1 cellular context compared by ENCODE assay signal in genomic region chr19:58499021-58499927, GRCh38.
A peak's percentile ranks its signal among the peaks of the same experiment; 100 is the strongest.
TF ChIP-seq lines count a peak whose summit lies in the region.

No MANE protein-coding gene starts in this region.

TF ChIP-seq in HEK293, 187 proteins besides CTCF, POLR2A, EP300 and RAD21 (continued from another document):
- TF ChIP-seq MEIS1 (CRISPR knock-in tag; IDR thresholded peaks at IDR 0.05; ENCODE audit: borderline replicate concordance) (no peak), ZNF416 (tag by site-specific recombination; IDR thresholded peaks at IDR 0.05) (no peak), ZNF843 (tag by site-specific recombination; IDR thresholded peaks at IDR 0.05) (peak; percentile 55), ZNF777 (tag by site-specific recombination; IDR thresholded peaks at IDR 0.05; ENCODE audit: borderline replicate concordance) (peak; percentile 55), ZNF280C (tag by site-specific recombination; IDR thresholded peaks at IDR 0.05) (no peak), ZNF626 (tag by site-specific recombination; IDR thresholded peaks at IDR 0.05) (no peak), ZXDB (tag by site-specific recombination; IDR thresholded peaks at IDR 0.05) (peak; percentile 99), ZNF423 (tag by site-specific recombination; IDR thresholded peaks at IDR 0.05) (no peak), OSR2 (tag by site-specific recombination; IDR thresholded peaks at IDR 0.05) (no peak), BCL11B (tag by site-specific recombination; IDR thresholded peaks at IDR 0.05; ENCODE audit: low read depth) (no peak), ZNF121 (tag by site-specific recombination; IDR thresholded peaks at IDR 0.05) (no peak), MYNN (tag by site-specific recombination; IDR thresholded peaks at IDR 0.05; ENCODE audit: borderline replicate concordance) (no peak), ZNF548 (tag by site-specific recombination; IDR thresholded peaks at IDR 0.05) (no peak), MZF1 (tag by site-specific recombination; IDR thresholded peaks at IDR 0.05; ENCODE audit: borderline replicate concordance) (no peak), RBAK (tag by site-specific recombination; IDR thresholded peaks at IDR 0.05) (no peak), ZNF426 (tag by site-specific recombination; IDR thresholded peaks at IDR 0.05) (no peak), FEZF1 (tag by site-specific recombination; IDR thresholded peaks at IDR 0.05) (no peak), ZNF174 (tag by site-specific recombination; IDR thresholded peaks at IDR 0.05) (no peak), ZNF211 (tag by site-specific recombination; IDR thresholded peaks at IDR 0.05; ENCODE audit: low read depth) (no peak), ZNF37A (tag by site-specific recombination; IDR thresholded peaks at IDR 0.05) (no peak), ZNF324 (tag by site-specific recombination; IDR thresholded peaks at IDR 0.05) (peak; percentile 71; the same call in 1 of the 2 replicates), ZNF138 (tag by site-specific recombination; IDR thresholded peaks at IDR 0.05; ENCODE audit: borderline replicate concordance) (0 out of 2 replicates have a peak, but pooled peaks have one; percentile 17), ZNF2 (tag by site-specific recombination; IDR thresholded peaks at IDR 0.05) (0 out of 2 replicates have a peak, but pooled peaks have one; percentile 28), ZNF112 (tag by site-specific recombination; IDR thresholded peaks at IDR 0.05) (no peak), ELK4 (IDR thresholded peaks at IDR 0.05; ENCODE audit: borderline replicate concordance, low read depth, low read length) (no peak), ZNF394 (tag by site-specific recombination; IDR thresholded peaks at IDR 0.05; ENCODE audit: borderline replicate concordance) (no peak), ZBTB7A (tag by site-specific recombination; IDR thresholded peaks at IDR 0.05; ENCODE audit: low read depth) (no peak), GLIS1 (tag by site-specific recombination; IDR thresholded peaks at IDR 0.05) (peak; percentile 46; the same call in 1 of the 2 replicates), ZBTB49 (tag by site-specific recombination; IDR thresholded peaks at IDR 0.05; ENCODE audit: low read depth) (no peak), ZNF624 (tag by site-specific recombination; IDR thresholded peaks at IDR 0.05) (no peak), ZBTB20 (tag by site-specific recombination; IDR thresholded peaks at IDR 0.05) (peak; percentile 58; the same call in 1 of the 2 replicates), ZSCAN23 (tag by site-specific recombination; IDR thresholded peaks at IDR 0.05) (no peak), BCL11A (tag by site-specific recombination; IDR thresholded peaks at IDR 0.05; ENCODE audit: low read depth) (no peak), ZSCAN16 (tag by site-specific recombination; IDR thresholded peaks at IDR 0.05) (no peak), KLF7 (tag by site-specific recombination; IDR thresholded peaks at IDR 0.05; ENCODE audit: borderline replicate concordance) (no peak), ZNF19 (tag by site-specific recombination; IDR thresholded peaks at IDR 0.05; ENCODE audit: low read depth) (no peak), ZNF677 (tag by site-specific recombination; IDR thresholded peaks at IDR 0.05) (no peak), ZNF311 (tag by site-specific recombination; IDR thresholded peaks at IDR 0.05; ENCODE audit: borderline replicate concordance) (no peak), ATF2 (tag by site-specific recombination; IDR thresholded peaks at IDR 0.05; ENCODE audit: low read depth) (no peak), ZNF654 (tag by site-specific recombination; IDR thresholded peaks at IDR 0.05; ENCODE audit: low read depth) (no peak), ZNF48 (tag by site-specific recombination; IDR thresholded peaks at IDR 0.05) (no peak), ZNF24 (tag by site-specific recombination; IDR thresholded peaks at IDR 0.05) (peak; percentile 78), ZNF184 (tag by site-specific recombination; IDR thresholded peaks at IDR 0.05) (no peak), ZNF629 (tag by site-specific recombination; IDR thresholded peaks at IDR 0.05) (peak; percentile 25; the same call in 1 of the 2 replicates), ZNF707 (tag by site-specific recombination; IDR thresholded peaks at IDR 0.05) (no peak), ZNF621 (tag by site-specific recombination; IDR thresholded peaks at IDR 0.05) (no peak), ZNF521 (tag by site-specific recombination; IDR thresholded peaks at IDR 0.05) (no peak), ZBTB8A (tag by site-specific recombination; IDR thresholded peaks at IDR 0.05) (no peak; the same call in 1 of the 2 replicates), ZNF366 (tag by site-specific recombination; conservative IDR thresholded peaks at IDR 0.05) (no peak)
- TF ChIP-seq, protein P1, sequence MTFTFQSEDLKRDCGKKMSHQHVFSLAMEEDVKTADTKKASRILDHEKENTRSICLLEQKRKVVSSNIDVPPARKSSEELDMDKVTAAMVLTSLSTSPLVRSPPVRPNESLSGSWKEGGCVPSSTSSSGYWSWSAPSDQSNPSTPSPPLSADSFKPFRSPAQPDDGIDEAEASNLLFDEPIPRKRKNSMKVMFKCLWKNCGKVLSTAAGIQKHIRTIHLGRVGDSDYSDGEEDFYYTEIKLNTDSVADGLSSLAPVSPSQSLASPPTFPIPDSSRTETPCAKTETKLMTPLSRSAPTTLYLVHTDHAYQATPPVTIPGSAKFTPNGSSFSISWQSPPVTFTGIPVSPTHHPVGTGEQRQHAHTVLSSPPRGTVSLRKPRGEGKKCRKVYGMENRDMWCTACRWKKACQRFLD (tag by site-specific recombination; IDR thresholded peaks at IDR 0.05): no peak
- TF ChIP-seq, protein P2, sequence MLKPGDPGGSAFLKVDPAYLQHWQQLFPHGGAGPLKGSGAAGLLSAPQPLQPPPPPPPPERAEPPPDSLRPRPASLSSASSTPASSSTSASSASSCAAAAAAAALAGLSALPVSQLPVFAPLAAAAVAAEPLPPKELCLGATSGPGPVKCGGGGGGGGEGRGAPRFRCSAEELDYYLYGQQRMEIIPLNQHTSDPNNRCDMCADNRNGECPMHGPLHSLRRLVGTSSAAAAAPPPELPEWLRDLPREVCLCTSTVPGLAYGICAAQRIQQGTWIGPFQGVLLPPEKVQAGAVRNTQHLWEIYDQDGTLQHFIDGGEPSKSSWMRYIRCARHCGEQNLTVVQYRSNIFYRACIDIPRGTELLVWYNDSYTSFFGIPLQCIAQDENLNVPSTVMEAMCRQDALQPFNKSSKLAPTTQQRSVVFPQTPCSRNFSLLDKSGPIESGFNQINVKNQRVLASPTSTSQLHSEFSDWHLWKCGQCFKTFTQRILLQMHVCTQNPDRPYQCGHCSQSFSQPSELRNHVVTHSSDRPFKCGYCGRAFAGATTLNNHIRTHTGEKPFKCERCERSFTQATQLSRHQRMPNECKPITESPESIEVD (tag by site-specific recombination; IDR thresholded peaks at IDR 0.05): no peak
- TF ChIP-seq, protein P3, sequence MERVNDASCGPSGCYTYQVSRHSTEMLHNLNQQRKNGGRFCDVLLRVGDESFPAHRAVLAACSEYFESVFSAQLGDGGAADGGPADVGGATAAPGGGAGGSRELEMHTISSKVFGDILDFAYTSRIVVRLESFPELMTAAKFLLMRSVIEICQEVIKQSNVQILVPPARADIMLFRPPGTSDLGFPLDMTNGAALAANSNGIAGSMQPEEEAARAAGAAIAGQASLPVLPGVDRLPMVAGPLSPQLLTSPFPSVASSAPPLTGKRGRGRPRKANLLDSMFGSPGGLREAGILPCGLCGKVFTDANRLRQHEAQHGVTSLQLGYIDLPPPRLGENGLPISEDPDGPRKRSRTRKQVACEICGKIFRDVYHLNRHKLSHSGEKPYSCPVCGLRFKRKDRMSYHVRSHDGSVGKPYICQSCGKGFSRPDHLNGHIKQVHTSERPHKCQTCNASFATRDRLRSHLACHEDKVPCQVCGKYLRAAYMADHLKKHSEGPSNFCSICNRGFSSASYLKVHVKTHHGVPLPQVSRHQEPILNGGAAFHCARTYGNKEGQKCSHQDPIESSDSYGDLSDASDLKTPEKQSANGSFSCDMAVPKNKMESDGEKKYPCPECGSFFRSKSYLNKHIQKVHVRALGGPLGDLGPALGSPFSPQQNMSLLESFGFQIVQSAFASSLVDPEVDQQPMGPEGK (tag by site-specific recombination; IDR thresholded peaks at IDR 0.05): peak; percentile 41; the same call in 1 of the 2 replicates
